8 cellular contexts compared by ENCODE assay signal in genomic region chr11:46700251-46701077, GRCh38. TPM values are rescaled to one million over a fixed set of nuclear protein-coding genes. Genes with fewer than 3 reads are reported as not detected.
A peak's percentile ranks its signal among the peaks of the same experiment; 100 is the strongest.
DNase-seq lines count a peak whose midpoint lies in the region; TF ChIP-seq lines count a peak whose summit lies in the region.

Gene ARHGAP1 (minus strand): TSS chr11:46700619. CDS start chr11:46696107, 4,512 bp downstream.
Gene ZNF408 (plus strand): TSS chr11:46701031. CDS start chr11:46701048, 17 bp downstream.

- POLR2A ChIA-PET in activated CD8-positive, alpha-beta memory T cell treated with anti-CD3 and anti-CD28 coated beads for 36 hours (lab: Charles Lee), result interaction anchor here (0.9 to 1.1 kb wide), 3 partner anchors 9 to 1065 kb away, joined by 3 read pairs; no protein-coding TSS in a partner anchor

- no peaks in the 10 kb centered on the region for H3K27me3 ChIP-seq in effector memory CD4-positive, alpha-beta T cell (replicated peaks; ENCODE audit: control insufficient read depth, insufficient read depth, low read length, poor library complexity, severe bottlenecking)

- no peak for TF ChIP-seq CTCF in GM20000 (IDR thresholded peaks at IDR 0.05; ENCODE audit: extremely low read depth, missing control alignments)

- peak within 1 kb of the TSS; percentile 72 for H3K4me3 ChIP-seq in effector memory CD4-positive, alpha-beta T cell (ENCODE audit: insufficient read depth, low read depth, low read length, poor library complexity, severe bottlenecking)

- H3K9me3 ChIP-seq in effector memory CD4-positive, alpha-beta T cell (ENCODE audit: control insufficient read depth, low read length), result no peaks in the 10 kb centered on the region

- H3K27ac ChIP-seq in effector memory CD4-positive, alpha-beta T cell (ENCODE audit: insufficient read depth, low read length, poor library complexity, severe bottlenecking), result peak within 1 kb of the TSS; percentile 76

- peaks cover 38% of the 10 kb centered on the region for H3K36me3 ChIP-seq in effector memory CD4-positive, alpha-beta T cell (ENCODE audit: control insufficient read depth, insufficient read depth, low read length)

- CTCF ChIA-PET in activated CD8-positive, alpha-beta memory T cell treated with anti-CD3 and anti-CD28 coated beads for 36 hours (lab: Charles Lee), result interaction anchor here (0.9 kb wide), 1 partner anchor 31 kb away, joined by 3 read pairs; no protein-coding TSS in a partner anchor

- peaks cover 27% of the 10 kb centered on the region for H3K4me1 ChIP-seq in effector memory CD4-positive, alpha-beta T cell (ENCODE audit: control insufficient read depth, insufficient read depth, low read length, poor library complexity, severe bottlenecking)

- DNase-seq in CMK (ENCODE audit: low read depth) (peak; percentile 91), GM20000 (ENCODE audit: low spot score) (peak; percentile 95), HT-29 (ENCODE audit: low spot score) (peak; percentile 100), NOMO-1 (lab: John Stamatoyannopoulos, UW; ENCODE audit: unreplicated experiment in 2 of 2) (peak; percentile 99), lung microvascular endothelial cell (ENCODE audit: low read depth in 2 of 2) (peak; percentile 99)
- DNase-seq in effector memory CD4-positive, alpha-beta T cell, result peak; percentile 97 to 99 (median 99)
- peak; percentile 99 to 100 (median 100) for DNase-seq in stimulated activated CD4-positive, alpha-beta T cell treated with anti-CD3 and anti-CD28 coated beads, TNF-alpha, amount 100 ng/mL, for 48 hours (ENCODE audit: low read depth in 3 of 3)

RNA-seq across cellular contexts. Expression of gene ARHGAP1, which starts in this region (rescaled TPM):
- total RNA-seq in HT-29 (2014; rRNA removed; shearing (Covaris generic)), result 28.7 and 29.3 TPM in 2 replicates
- total RNA-seq in activated CD8-positive, alpha-beta memory T cell treated with anti-CD3 and anti-CD28 coated beads for 36 hours, result 10 to 100 TPM; 52.9 to 54.4 TPM
- total RNA-seq in lung microvascular endothelial cell, result 17.4 and 19.2 TPM in 2 replicates

RNA-seq across cellular contexts. Expression of gene ZNF408, which starts in this region (rescaled TPM):
- 15.8 and 17.5 TPM in 2 replicates for total RNA-seq in HT-29 (2014; rRNA removed; shearing (Covaris generic))
- total RNA-seq in activated CD8-positive, alpha-beta memory T cell treated with anti-CD3 and anti-CD28 coated beads for 36 hours, result 10 to 100 TPM; 11.4 to 12.0 TPM
- 3.3 and 4.2 TPM in 2 replicates for total RNA-seq in lung microvascular endothelial cell

Comparison
In these comparisons a context has a peak if more than half of its experiments do, and no peak if none do; other contexts are left out.
1. Peak in every context shown above with its lines: DNase-seq, H3K4me3 ChIP-seq and H3K27ac ChIP-seq.